ENCODE assay signal across 8 cellular contexts in genomic region chr5:175478384-175479124, GRCh38. TPM values are rescaled to one million over a fixed set of nuclear protein-coding genes. Genes with fewer than 3 reads are reported as not detected.
A peak's percentile ranks its signal among the peaks of the same experiment; 100 is the strongest.
DNase-seq lines count a peak whose midpoint lies in the region; ATAC-seq and TF ChIP-seq lines count a peak whose summit lies in the region.

Gene SFXN1 (plus strand): TSS chr5:175478560. CDS start chr5:175492104, 13,544 bp downstream.

- peaks cover 9% of the 10 kb centered on the region; the same call in 1 of the 2 replicates for H4K20me1 ChIP-seq in MM.1S (ENCODE audit: insufficient read depth, low read length)

- no peaks in the 10 kb centered on the region for H3F3A ChIP-seq in MM.1S (ENCODE audit: insufficient read depth, low read length)

- intact Hi-C loops in left ventricle myocardium inferior (cut with micrococcal nuclease) (no loop called here), psoas muscle (cut with DNase I) (loop anchor here in 1 of 2 donors (5.0 kb wide), 1 partner anchor 1429 kb away; no protein-coding TSS in a partner anchor)

- WGBS in psoas muscle, 3 donors: 0 to 1% (median 1%) methylated on average over 30 to 94 of the region's 94 CpGs
- 1% methylated on average over 94 of the region's 94 CpGs for WGBS in urinary bladder

- H3K4me3 ChIP-seq in H7 (ENCODE audit: insufficient read depth, low read depth, low read length) (peak within 1 kb of the TSS; percentile 91), MM.1S (ENCODE audit: low read length) (peak within 1 kb of the TSS; percentile 94), left ventricle myocardium inferior (peak within 1 kb of the TSS; percentile 93), psoas muscle (peak within 1 kb of the TSS; percentile 82), urinary bladder (ENCODE audit: low read depth, low read length) (peak within 1 kb of the TSS; percentile 85)

- H3K4me1 ChIP-seq in MM.1S (ENCODE audit: low read length): peaks cover 10% of the 10 kb centered on the region
- peaks cover 36% of the 10 kb centered on the region for H3K4me1 ChIP-seq in left ventricle myocardium inferior
- no peaks in the 10 kb centered on the region for H3K4me1 ChIP-seq in psoas muscle
- H3K4me1 ChIP-seq in urinary bladder (ENCODE audit: insufficient read depth): no peaks in the 10 kb centered on the region

- H3K9me3 ChIP-seq in MM.1S (replicated peaks; ENCODE audit: insufficient read depth, low read length): no peaks in the 10 kb centered on the region
- H3K9me3 ChIP-seq in left ventricle myocardium inferior (replicated peaks): no peaks in the 10 kb centered on the region
- H3K9me3 ChIP-seq in psoas muscle: no peaks in the 10 kb centered on the region

- peak within 1 kb of the TSS; percentile 68 for H2AFZ ChIP-seq in MM.1S (ENCODE audit: low read length)

- CTCF ChIA-PET in GM10248 (lab: Yijun Ruan, JAX): interaction anchor here (1.0 to 5.7 kb wide), 3 partner anchors 12 to 67 kb away, joined by 3 to 62 read pairs (median 5); no protein-coding TSS in a partner anchor

- H3K9ac ChIP-seq in MM.1S (ENCODE audit: low read length): peak within 1 kb of the TSS; percentile 88

- H3K4me2 ChIP-seq in MM.1S (ENCODE audit: low read depth, low read length): peak within 1 kb of the TSS; percentile 85

- H3K9me2 ChIP-seq in MM.1S (replicated peaks; ENCODE audit: insufficient read depth, low read length): no peaks in the 10 kb centered on the region

- peak; percentile 91 to 96 (median 93) for ATAC-seq in psoas muscle

- peak within 1 kb of the TSS; percentile 31; the same call in 1 of the 2 replicates for H3K27ac ChIP-seq in MM.1S (ENCODE audit: low read length)
- H3K27ac ChIP-seq in left ventricle myocardium inferior (replicated peaks): peak within 1 kb of the TSS; percentile 89
- H3K27ac ChIP-seq in psoas muscle: peak within 1 kb of the TSS; percentile 78
- H3K27ac ChIP-seq in urinary bladder (ENCODE audit: low read depth): peak within 1 kb of the TSS; percentile 58

- POLR2A ChIA-PET in GM10248 (lab: Yijun Ruan, JAX): interaction anchor here (0.5 to 1.2 kb wide), 2 partner anchors 10 to 1749 kb away, joined by 3 to 4 read pairs; no protein-coding TSS in a partner anchor

- H3K36me3 ChIP-seq in H7 (replicated peaks; ENCODE audit: control insufficient read depth, insufficient read depth, low read length): no peaks in the 10 kb centered on the region; the same call in none of the 2 replicates
- no peaks in the 10 kb centered on the region; the same call in 1 of the 2 replicates for H3K36me3 ChIP-seq in MM.1S (replicated peaks; ENCODE audit: insufficient read depth, low read length)
- H3K36me3 ChIP-seq in left ventricle myocardium inferior: peaks cover 5% of the 10 kb centered on the region
- peaks cover 0 to 3% of the 10 kb centered on the region in 2 donors for H3K36me3 ChIP-seq in psoas muscle (ENCODE audit: insufficient read depth in 1 of 2, low read depth in 1 of 2)
- no peaks in the 10 kb centered on the region for H3K36me3 ChIP-seq in urinary bladder (ENCODE audit: insufficient read depth)

- TF ChIP-seq CTCF in GM10248 (IDR thresholded peaks at IDR 0.05; ENCODE audit: control extremely low read depth, extremely low read depth, low read depth, missing control alignments) (no peak), MM.1S (IDR thresholded peaks at IDR 0.05; ENCODE audit: low read length) (no peak), left ventricle myocardium inferior (IDR thresholded peaks at IDR 0.05; ENCODE audit: borderline replicate concordance) (no peak), psoas muscle (IDR thresholded peaks at IDR 0.05) (no peak)

- peaks cover 6% of the 10 kb centered on the region; the same call in 1 of the 2 replicates for H3K27me3 ChIP-seq in H7 (ENCODE audit: control insufficient read depth, insufficient read depth, low read length)
- peaks cover 11% of the 10 kb centered on the region; the same call in 1 of the 2 replicates for H3K27me3 ChIP-seq in MM.1S (replicated peaks; ENCODE audit: insufficient read depth, low read length)
- peaks cover 10% of the 10 kb centered on the region for H3K27me3 ChIP-seq in left ventricle myocardium inferior (ENCODE audit: low read depth)
- no peaks in the 10 kb centered on the region for H3K27me3 ChIP-seq in psoas muscle (ENCODE audit: insufficient read depth in 3 of 3, low read length in 2 of 3)

- DNase-seq in GM10248 (ENCODE audit: extremely low spot score) (peak; percentile 96), H7 (peak; percentile 99), MM.1S (peak; percentile 84), T follicular helper cell (ENCODE audit: low read depth) (peak; percentile 54), amniotic epithelial cell (ENCODE audit: low read depth) (peak; percentile 58), left ventricle myocardium inferior (peak; percentile 84), psoas muscle (peak; percentile 80 to 83)

- H3K79me2 ChIP-seq in MM.1S (ENCODE audit: low read length): peaks cover 51% of the 10 kb centered on the region

RNA-seq across cellular contexts. Expression of gene SFXN1, which starts in this region (rescaled TPM):
- total RNA-seq in H7 (2014; rRNA removed; shearing (Covaris generic)): 104 and 115 TPM in 2 replicates
- 37.2 TPM for total RNA-seq in left ventricle myocardium inferior
- total RNA-seq in psoas muscle: 10 to 100 TPM in 3 of 4 donors, 1 to 10 TPM in 1; 8.6 to 25.0 (median 13.7) TPM
- 10 to 100 TPM in 2 of 3 donors, 1 to 10 TPM in 1; 8.7 to 17.2 (median 17.0) TPM for polyA plus RNA-seq in psoas muscle
- 36.5 TPM for total RNA-seq in urinary bladder
- 14.3 TPM for polyA plus RNA-seq in urinary bladder

Comparison
In these comparisons a context has a peak if more than half of its experiments do, and no peak if none do; other contexts are left out.
1. Peak in every context shown above with its lines: DNase-seq, ATAC-seq, H3K4me3 ChIP-seq and H3K27ac ChIP-seq.
2. H3K27ac ChIP-seq: peak in every context shown above with its lines; median percentile 89 in left ventricle myocardium inferior; 78 in psoas muscle; 58 in urinary bladder; 31 in MM.1S.